Comparison of ENCODE assay signal across 1 cellular context in genomic region chr17:2828396-2829038, GRCh38.
TF ChIP-seq lines count a peak whose summit lies in the region.

No MANE protein-coding gene starts in this region.

TF ChIP-seq in A549, 52 proteins besides CTCF, POLR2A, EP300 and RAD21 (continued from another document):
- no peak for TF ChIP-seq HMGXB4 (CRISPR knock-in tag; IDR thresholded peaks at IDR 0.05; ENCODE audit: borderline replicate concordance)
- no peak for TF ChIP-seq USF2 (IDR thresholded peaks at IDR 0.05)
- 0 out of 2 replicates have a peak, but pooled peaks have one; percentile 23 for TF ChIP-seq TP53 (CRISPR knock-in tag; IDR thresholded peaks at IDR 0.05)
- 0 out of 2 replicates have a peak, but pooled peaks have one; percentile 12 for TF ChIP-seq MYC (IDR thresholded peaks at IDR 0.05; ENCODE audit: borderline replicate concordance, low read length)
- peak; percentile 98 for TF ChIP-seq SMC3 (IDR thresholded peaks at IDR 0.05)
- TF ChIP-seq FOSB (CRISPR knock-in tag; IDR thresholded peaks at IDR 0.05) = no peak
- no peak for TF ChIP-seq CHD4 (IDR thresholded peaks at IDR 0.05; ENCODE audit: borderline replicate concordance)
- no peak for TF ChIP-seq CBX2 (IDR thresholded peaks at IDR 0.05; ENCODE audit: borderline replicate concordance, low read depth)
- no peak for TF ChIP-seq RARB (CRISPR knock-in tag; IDR thresholded peaks at IDR 0.05)
- no peak for TF ChIP-seq EHMT2 (IDR thresholded peaks at IDR 0.05; ENCODE audit: low read depth)
- TF ChIP-seq ZNF302 (CRISPR knock-in tag; IDR thresholded peaks at IDR 0.05) = no peak
- TF ChIP-seq FOSL2 (IDR thresholded peaks at IDR 0.05) = no peak
- no peak for TF ChIP-seq FOSL2 (CRISPR knock-in tag; IDR thresholded peaks at IDR 0.05)
- no peak for TF ChIP-seq BCL3 (IDR thresholded peaks at IDR 0.05)
TF ChIP-seq in A549: peak in this region for 6.
